10 cellular contexts compared by ENCODE assay signal in genomic region chr1:172637522-172637921, GRCh38. TPM values are rescaled to one million over a fixed set of nuclear protein-coding genes. Genes with fewer than 3 reads are reported as not detected.
DNase-seq lines count a peak whose midpoint lies in the region; ATAC-seq and TF ChIP-seq lines count a peak whose summit lies in the region.
"Had no signal": no experiment of that assay in that cellular context is flagged by ENCODE, and none has a peak within 500 bp of the region (broad histone marks: within the 10 kb centered on the region; RNA-seq: fewer than 3 reads in every experiment).

No MANE protein-coding gene starts in this region.

- peak; percentile 57 to 58 for DNase-seq in activated CD4-positive, alpha-beta T cell treated with anti-CD3 and anti-CD28 coated beads for 4 hours
- DNase-seq in activated CD4-positive, alpha-beta T cell treated with anti-CD3 and anti-CD28 coated beads, Interleukin-2, amount 10 ng/mL, durations not matched to agents 7 days and 5 days, result no peak
- DNase-seq in T-cell (no peak), epithelial cell of prostate (ENCODE audit: low read depth, low spot score) (peak; percentile 18), smooth muscle cell of the brain vasculature (ENCODE audit: low read depth, low spot score) (peak; percentile 33), NCI-H1436 treated with DMSO at 0.1 percent for 48 hours (lab: John Stamatoyannopoulos, UW) (no peak), prostate gland (ENCODE audit: low spot score) (no peak)
- DNase-seq: NCI-H1417 had no signal

- peaks cover 3% of the 10 kb centered on the region for H3K9me3 Mint-ChIP-seq in activated CD4-positive, alpha-beta T cell treated with anti-CD3 and anti-CD28 coated beads, Interleukin-2, amount 10 ng/mL, durations not matched to agents 7 days and 5 days
- no peaks in the 10 kb centered on the region for H3K9me3 Mint-ChIP-seq in T-cell

- H3K36me3 Mint-ChIP-seq in activated CD4-positive, alpha-beta T cell treated with anti-CD3 and anti-CD28 coated beads, Interleukin-2, amount 10 ng/mL, durations not matched to agents 7 days and 5 days (ENCODE audit: low read depth), result peaks cover 15% of the 10 kb centered on the region
- H3K36me3 Mint-ChIP-seq in T-cell, result no peaks in the 10 kb centered on the region
- H3K36me3 Mint-ChIP-seq: memory B cell had no signal

- H3K4me1 Mint-ChIP-seq in activated CD4-positive, alpha-beta T cell treated with anti-CD3 and anti-CD28 coated beads, Interleukin-2, amount 10 ng/mL, durations not matched to agents 7 days and 5 days, result peaks cover 59% of the 10 kb centered on the region
- H3K4me1 Mint-ChIP-seq in T-cell, result peaks cover 60 to 62% (median 61%) of the 10 kb centered on the region in 3 donors

- WGBS in prostate gland, result 100% methylated on average over 2 of the region's 2 CpGs

- no peaks in the 10 kb centered on the region for H3K27me3 ChIP-seq in prostate gland (replicated peaks; ENCODE audit: insufficient read depth)

- no peaks in the 10 kb centered on the region for H3K9me3 ChIP-seq in prostate gland

- TF ChIP-seq POLR2A in prostate gland (IDR thresholded peaks at IDR 0.05), result no peak

- no peak overlapping the region for H3K27ac Mint-ChIP-seq in activated CD4-positive, alpha-beta T cell treated with anti-CD3 and anti-CD28 coated beads, Interleukin-2, amount 10 ng/mL, durations not matched to agents 7 days and 5 days
- peak overlapping the region; percentile 83 to 86 for H3K27ac Mint-ChIP-seq in T-cell
- H3K27ac Mint-ChIP-seq: memory B cell had no signal

- no peak for TF ChIP-seq CTCF in prostate gland (IDR thresholded peaks at IDR 0.05)

- POLR2A ChIA-PET in activated CD4-positive, alpha-beta T cell treated with anti-CD3 and anti-CD28 coated beads, Interleukin-2, amount 10 ng/mL, durations not matched to agents 7 days and 5 days (lab: Charles Lee), result no interaction called here
- POLR2A ChIA-PET in T-cell (lab: Charles Lee), result interaction anchor here in 1 of 2 donors (0.5 kb wide), 1 partner anchor 80 kb away, joined by 8 read pairs; no protein-coding TSS in a partner anchor

- no peaks in the 10 kb centered on the region for H3K36me3 ChIP-seq in prostate gland

- no peak overlapping the region for H3K4me3 Mint-ChIP-seq in activated CD4-positive, alpha-beta T cell treated with anti-CD3 and anti-CD28 coated beads, Interleukin-2, amount 10 ng/mL, durations not matched to agents 7 days and 5 days
- peak overlapping the region in 1 of 3 donors; percentile 70 for H3K4me3 Mint-ChIP-seq in T-cell
- H3K4me3 Mint-ChIP-seq: memory B cell had no signal

- CTCF ChIA-PET in activated CD4-positive, alpha-beta T cell treated with anti-CD3 and anti-CD28 coated beads, Interleukin-2, amount 10 ng/mL, durations not matched to agents 7 days and 5 days (lab: Charles Lee), result interaction anchor here (0.9 to 1.4 kb wide), 2 partner anchors 21 to 28 kb away, joined by 4 read pairs; partner anchors contain the start of gene FASLG
- CTCF ChIA-PET in T-cell (lab: Charles Lee), result interaction anchor here (0.6 to 1.6 kb wide), 2 partner anchors 82 kb away, joined by 3 to 5 read pairs; no protein-coding TSS in a partner anchor

- no peak overlapping the region for H3K4me3 ChIP-seq in prostate gland

- H3K27ac ChIP-seq in epithelial cell of prostate (peak overlapping the region; percentile 95), prostate gland (no peak overlapping the region)

- intact Hi-C loops in prostate gland (cut with DNase I), result no loop called here

- no peaks in the 10 kb centered on the region for H3K4me1 ChIP-seq in prostate gland (replicated peaks)

- peaks cover 27% of the 10 kb centered on the region for H3K27me3 Mint-ChIP-seq in activated CD4-positive, alpha-beta T cell treated with anti-CD3 and anti-CD28 coated beads, Interleukin-2, amount 10 ng/mL, durations not matched to agents 7 days and 5 days
- no peaks in the 10 kb centered on the region for H3K27me3 Mint-ChIP-seq in T-cell

- ATAC-seq in T-cell (replicated peaks in 1 of 4) (no peak), HG02763 (IDR thresholded peaks at IDR 0.05; ENCODE audit: unreplicated experiment) (no peak)

RNA-seq across cellular contexts. Expression of gene FASLG, which starts 21.4 kb away (rescaled TPM):
- 1 to 10 TPM; 1.4 to 1.6 TPM for total RNA-seq in activated CD4-positive, alpha-beta T cell treated with anti-CD3 and anti-CD28 coated beads, Interleukin-2, amount 10 ng/mL, durations not matched to agents 7 days and 5 days
- total RNA-seq in T-cell, result 1 to 10 TPM in 4 of 5 donors, under 1 TPM in 1; 0.70 to 5.2 (median 3.4) TPM
- total RNA-seq in prostate gland, result not detected

Comparison
In these comparisons a context has a peak if more than half of its experiments do, and no peak if none do; other contexts are left out.
1. DNase-seq: peak in activated CD4-positive, alpha-beta T cell treated with anti-CD3 and anti-CD28 coated beads for 4 hours (2 of 2), epithelial cell of prostate (single experiment) and smooth muscle cell of the brain vasculature (single experiment); none in activated CD4-positive, alpha-beta T cell treated with anti-CD3 and anti-CD28 coated beads, Interleukin-2, amount 10 ng/mL, durations not matched to agents 7 days and 5 days (single experiment), T-cell (0 of 34), NCI-H1436 treated with DMSO at 0.1 percent for 48 hours (single experiment) and prostate gland (single experiment).